15 cellular contexts compared by ENCODE assay signal in genomic region chr16:85459529-85460251, GRCh38.
A peak's percentile ranks its signal among the peaks of the same experiment; 100 is the strongest.
DNase-seq lines count a peak whose midpoint lies in the region; ATAC-seq and TF ChIP-seq lines count a peak whose summit lies in the region.
"Had no signal": no experiment of that assay in that cellular context is flagged by ENCODE, and none has a peak within 500 bp of the region (broad histone marks: within the 10 kb centered on the region; RNA-seq: fewer than 3 reads in every experiment).

No MANE protein-coding gene starts in this region.

- H3K4me2 ChIP-seq in osteoblast (ENCODE audit: insufficient read depth, low read length), result no peak overlapping the region

- POLR2A ChIA-PET in Panc1 (lab: Charles Lee), result interaction anchor here (0.5 kb wide), 1 partner anchor 56 kb away, joined by 10 read pairs; no protein-coding TSS in a partner anchor

- no peaks in the 10 kb centered on the region for H3K36me3 ChIP-seq in Panc1 (ENCODE audit: control insufficient read depth, insufficient read depth, low read length)
- H3K36me3 ChIP-seq in gastroesophageal sphincter, result no peaks in the 10 kb centered on the region
- H3K36me3 ChIP-seq in muscle layer of duodenum (ENCODE audit: control insufficient read depth in 1 of 2, insufficient read depth in 2 of 2, low read length in 2 of 2), result no peaks in the 10 kb centered on the region
- no peaks in the 10 kb centered on the region for H3K36me3 ChIP-seq in thymus (ENCODE audit: control insufficient read depth, insufficient read depth)
- no peaks in the 10 kb centered on the region for H3K36me3 ChIP-seq in osteoblast (ENCODE audit: insufficient read depth, low read length)

- no peak for TF ChIP-seq EP300 in gastroesophageal sphincter (IDR thresholded peaks at IDR 0.05)

- TF ChIP-seq CTCF in Panc1 (IDR thresholded peaks at IDR 0.05) (no peak), gastroesophageal sphincter (IDR thresholded peaks at IDR 0.05) (no peak), osteoblast (IDR thresholded peaks at IDR 0.05; ENCODE audit: extremely low read depth, low read depth, low read length) (no peak)

- no peak for TF ChIP-seq POLR2A in gastroesophageal sphincter (IDR thresholded peaks at IDR 0.05)

- no peak overlapping the region for H2AFZ ChIP-seq in osteoblast (ENCODE audit: low read length)

- in situ Hi-C loops in Panc1 (cut with HindIII; ENCODE audit: low pct_unique_long_range_greater_than_20kb, low sequenced_read_pairs), result no loop called here

- no peak overlapping the region for H3K4me3 ChIP-seq in Panc1 (ENCODE audit: low read depth in 2 of 2, low read length in 2 of 2)
- H3K4me3 ChIP-seq in gastroesophageal sphincter, result no peak overlapping the region
- no peak overlapping the region for H3K4me3 ChIP-seq in muscle layer of duodenum (ENCODE audit: low read depth in 1 of 2, low read length in 2 of 2)
- H3K4me3 ChIP-seq in thymus (ENCODE audit: low read length), result no peak overlapping the region
- no peak overlapping the region for H3K4me3 ChIP-seq in osteoblast (ENCODE audit: insufficient read depth, low read length)

- intact Hi-C loops in Panc1 (cut with micrococcal nuclease; ENCODE audit: unreplicated experiment), result no loop called here

- H4K20me1 ChIP-seq in osteoblast (ENCODE audit: insufficient read depth, low read length), result peaks cover 67% of the 10 kb centered on the region

- CTCF ChIA-PET in Panc1 (lab: Charles Lee), result interaction anchor here (0.6 kb wide), 1 partner anchor 155 kb away, joined by 3 read pairs; no protein-coding TSS in a partner anchor

- 85% methylated on average over 4 of the region's 12 CpGs; no CpG with 5 or more reads in 1 of the 2 donors for WGBS in gastroesophageal sphincter (ENCODE audit: low coverage in 1 of 2), 2 donors
- 94% methylated on average over 12 of the region's 12 CpGs for WGBS in thymus

- H3K27ac ChIP-seq in Panc1 (ENCODE audit: low read length) (peak overlapping the region; percentile 39), gastroesophageal sphincter (peak overlapping the region in 3 of 4 donors; percentile 70 to 75 (median 71)), muscle layer of duodenum (ENCODE audit: low read length) (peak overlapping the region; percentile 41), thymus (ENCODE audit: low read depth) (peak overlapping the region; percentile 8), osteoblast (ENCODE audit: low read depth, low read length) (no peak overlapping the region)

- ATAC-seq in Panc1, result no peak
- peak; percentile 67 for ATAC-seq in gastroesophageal sphincter
- ATAC-seq in GM19455 (IDR thresholded peaks at IDR 0.05; ENCODE audit: unreplicated experiment), result no peak
- ATAC-seq: T-helper 17 cell had no signal

- H3K4me1 ChIP-seq in Panc1 (ENCODE audit: control insufficient read depth, insufficient read depth, low read length), result peaks cover 68% of the 10 kb centered on the region
- H3K4me1 ChIP-seq in gastroesophageal sphincter, result peaks cover 0 to 56% (median 32%) of the 10 kb centered on the region in 3 donors
- H3K4me1 ChIP-seq in muscle layer of duodenum (ENCODE audit: control insufficient read depth in 1 of 2, insufficient read depth in 2 of 2, low read length in 2 of 2), result peaks cover 30 to 46% of the 10 kb centered on the region in 2 donors
- peaks cover 50% of the 10 kb centered on the region for H3K4me1 ChIP-seq in thymus (ENCODE audit: control insufficient read depth, insufficient read depth, low read length)
- H3K4me1 ChIP-seq in osteoblast (ENCODE audit: insufficient read depth, low read length), result peaks cover 20% of the 10 kb centered on the region

- no TSS peak for BruUV-seq in Panc1 (replicated peaks; lab: Mats Ljungman, UMichigan)

- no peaks in the 10 kb centered on the region for H3K27me3 ChIP-seq in Panc1 (ENCODE audit: control insufficient read depth, insufficient read depth, low read length)
- H3K27me3 ChIP-seq in gastroesophageal sphincter, result peaks cover 5% of the 10 kb centered on the region
- H3K27me3 ChIP-seq in muscle layer of duodenum (ENCODE audit: low read depth, low read length), result peaks cover 10% of the 10 kb centered on the region
- no peaks in the 10 kb centered on the region for H3K27me3 ChIP-seq in thymus (ENCODE audit: control insufficient read depth, insufficient read depth)
- peaks cover 5% of the 10 kb centered on the region for H3K27me3 ChIP-seq in osteoblast (ENCODE audit: insufficient read depth, low read length)

- DNase-seq in Panc1 (ENCODE audit: low read depth, low spot score) (no peak), SHP77 treated with DMSO at 0.1 percent for 48 hours (lab: John Stamatoyannopoulos, UW) (no peak), osteoblast (ENCODE audit: insufficient read length, low spot score, missing footprints) (no peak), NAMALWA (ENCODE audit: low spot score) (no peak)
- DNase-seq: activated CD4-positive, CD25-positive, alpha-beta regulatory T cell treated with anti-CD3 and anti-CD28 coated beads, Interleukin-2, amount 50 U/mL, for 72 hours; activated CD8-positive, alpha-beta memory T cell treated with anti-CD3 and anti-CD28 coated beads, Interleukin-2, amount 50 U/mL, for 48 hours; central memory CD4-positive, alpha-beta T cell; islet precursor cell; NCI-H82; stimulated activated CD4-positive, alpha-beta T cell treated with anti-CD3 and anti-CD28 coated beads, Interleukin-1b, Interleukin-23, amount 100 ng/mL, for 48 hours; T-helper 17 cell had no signal

- H3K9me3 ChIP-seq in Panc1 (ENCODE audit: control insufficient read depth, insufficient read depth, low read depth, low read length) (no peaks in the 10 kb centered on the region), gastroesophageal sphincter (no peaks in the 10 kb centered on the region), muscle layer of duodenum (ENCODE audit: control insufficient read depth in 1 of 2, low read length in 2 of 2) (no peaks in the 10 kb centered on the region), thymus (ENCODE audit: control insufficient read depth) (no peaks in the 10 kb centered on the region), osteoblast (ENCODE audit: low read depth, low read length) (no peaks in the 10 kb centered on the region)

- H3K79me2 ChIP-seq in osteoblast (ENCODE audit: insufficient read depth, low read length), result no peaks in the 10 kb centered on the region
